In genomic region chr5:173028811-173029327, GRCh38 we compare ENCODE assay signal across 1 cellular context.
TF ChIP-seq lines count a peak whose summit lies in the region.

No MANE protein-coding gene starts in this region.

TF ChIP-seq in HepG2, 621 proteins besides CTCF, POLR2A, EP300 and RAD21:
- TF ChIP-seq ZBTB40 (IDR thresholded peaks at IDR 0.05) (no peak), ZBTB40 (CRISPR knock-in tag; IDR thresholded peaks at IDR 0.05) (no peak), ZNF766 (CRISPR knock-in tag; IDR thresholded peaks at IDR 0.05; ENCODE audit: borderline replicate concordance) (no peak), AFF4 (CRISPR knock-in tag; IDR thresholded peaks at IDR 0.05) (no peak), PHF5A (CRISPR knock-in tag; IDR thresholded peaks at IDR 0.05; ENCODE audit: low read depth, unreplicated experiment) (no peak), ISL2 (CRISPR knock-in tag; IDR thresholded peaks at IDR 0.05) (no peak), ZNF777 (CRISPR knock-in tag; IDR thresholded peaks at IDR 0.05) (no peak), ERF (CRISPR knock-in tag; IDR thresholded peaks at IDR 0.05) (no peak), XBP1 (CRISPR knock-in tag; IDR thresholded peaks at IDR 0.05) (no peak), RXRA (CRISPR knock-in tag; IDR thresholded peaks at IDR 0.05) (no peak), TCF7L2 (IDR thresholded peaks at IDR 0.05; ENCODE audit: low read depth, low read length) (no peak), ATF6 (CRISPR knock-in tag; conservative IDR thresholded peaks at IDR 0.05) (no peak), RARG (CRISPR knock-in tag; IDR thresholded peaks at IDR 0.05; ENCODE audit: low read depth) (no peak), SMYD3 (CRISPR knock-in tag; IDR thresholded peaks at IDR 0.05) (no peak), ZNF451 (CRISPR knock-in tag; IDR thresholded peaks at IDR 0.05) (no peak), ZNF432 (CRISPR knock-in tag; IDR thresholded peaks at IDR 0.05; ENCODE audit: borderline replicate concordance) (no peak)
